ENCODE assay signal across 23 cellular contexts in the genomic region with DNA sequence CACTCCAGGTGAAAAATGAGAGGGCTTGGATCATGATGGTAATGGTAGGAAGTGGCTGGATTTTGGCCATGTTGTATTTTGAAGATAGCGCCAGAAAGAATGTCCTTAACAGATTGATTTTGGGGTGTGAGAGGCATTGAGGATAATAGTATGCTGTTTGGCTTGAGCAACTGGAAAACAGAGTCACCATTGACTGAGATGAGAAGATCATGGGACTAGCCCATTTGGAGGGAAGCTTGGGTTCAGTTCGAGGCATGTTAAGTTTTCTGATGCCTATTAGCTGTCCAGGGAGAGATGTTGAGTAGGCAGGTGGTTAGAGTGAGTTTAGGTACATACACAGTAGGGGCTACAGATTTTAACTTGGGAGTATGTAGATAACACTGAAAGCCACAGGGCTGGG. TPM values are rescaled to one million over a fixed set of nuclear protein-coding genes. Genes with fewer than 3 reads are reported as not detected.
DNase-seq lines count a peak whose midpoint lies in the region; ATAC-seq, FAIRE-seq and TF ChIP-seq lines count a peak whose summit lies in the region.
"Had no signal": no experiment of that assay in that cellular context is flagged by ENCODE, and none has a peak within 500 bp of the region (broad histone marks: within the 10 kb centered on the region; RNA-seq: fewer than 3 reads in every experiment).

No MANE protein-coding gene starts in this region.

- peaks cover 66% of the 10 kb centered on the region for H3K4me1 Mint-ChIP-seq in activated CD4-positive, alpha-beta T cell treated with anti-CD3 and anti-CD28 coated beads for 36 hours
- peaks cover 24 to 34% (median 33%) of the 10 kb centered on the region in 3 donors for H3K4me1 Mint-ChIP-seq in IgD-negative memory B cell
- H3K4me1 Mint-ChIP-seq in neural progenitor cell, result peaks cover 11% of the 10 kb centered on the region

- H3K4me3 Mint-ChIP-seq in activated CD4-positive, alpha-beta T cell treated with anti-CD3 and anti-CD28 coated beads for 36 hours, result no peak overlapping the region
- H3K4me3 Mint-ChIP-seq in IgD-negative memory B cell (no peak overlapping the region), neural progenitor cell (no peak overlapping the region)

- H3K4me3 ChIP-seq in bronchial epithelial cell (ENCODE audit: low read depth, low read length) (no peak overlapping the region), neural progenitor cell (no peak overlapping the region), GM23248 (no peak overlapping the region)
- H3K4me3 ChIP-seq: BLaER1 treated with 17β-estradiol and CSF1 and Interleukin-3, amounts not matched to agents 10 nM and 100 nM; colonic mucosa; left lung; skin epidermis had no signal

- no peak overlapping the region for H2AFZ ChIP-seq in neural progenitor cell (replicated peaks)
- H2AFZ ChIP-seq in GM23248, result no peak overlapping the region

- H3K36me3 Mint-ChIP-seq in activated CD4-positive, alpha-beta T cell treated with anti-CD3 and anti-CD28 coated beads for 36 hours (ENCODE audit: low read depth), result peaks cover 62% of the 10 kb centered on the region
- peaks cover 18% of the 10 kb centered on the region for H3K36me3 Mint-ChIP-seq in IgD-negative memory B cell
- peaks cover 42% of the 10 kb centered on the region for H3K36me3 Mint-ChIP-seq in neural progenitor cell

- H3K9me3 ChIP-seq in neural progenitor cell (ENCODE audit: low read depth) (no peaks in the 10 kb centered on the region), GM23248 (ENCODE audit: low read depth) (no peaks in the 10 kb centered on the region)
- H3K9me3 ChIP-seq: BLaER1 treated with 17β-estradiol and CSF1 and Interleukin-3, amounts not matched to agents 10 nM and 100 nM; colonic mucosa; left lung had no signal

- CTCF ChIA-PET in activated CD4-positive, alpha-beta T cell treated with anti-CD3 and anti-CD28 coated beads for 36 hours (lab: Charles Lee), result interaction anchor here (0.6 to 2.8 kb wide), 3 partner anchors 12 to 129 kb away, joined by 3 to 17 read pairs (median 6); no protein-coding TSS in a partner anchor

- in situ Hi-C loops in GM23248 (cut with MboI), result no loop called here

- no peak for TF ChIP-seq CTCF in bronchial epithelial cell (IDR thresholded peaks at IDR 0.05; ENCODE audit: insufficient read depth, low read length, severe bottlenecking)
- TF ChIP-seq CTCF in neural progenitor cell (IDR thresholded peaks at IDR 0.05), result no peak

- H3K36me3 ChIP-seq in bronchial epithelial cell (ENCODE audit: control insufficient read depth, insufficient read depth, low read length) (peaks cover 41% of the 10 kb centered on the region), neural progenitor cell (no peaks in the 10 kb centered on the region), GM23248 (ENCODE audit: low read depth) (no peaks in the 10 kb centered on the region; the same call in 1 of the 2 replicates)

- peaks cover 62% of the 10 kb centered on the region for H4K20me1 ChIP-seq in neural progenitor cell (ENCODE audit: low read depth)
- H4K20me1 ChIP-seq in GM23248 (ENCODE audit: insufficient read depth), result no peaks in the 10 kb centered on the region; the same call in 1 of the 2 replicates

- H3K9me3 Mint-ChIP-seq in activated CD4-positive, alpha-beta T cell treated with anti-CD3 and anti-CD28 coated beads for 36 hours (ENCODE audit: low read depth), result no peaks in the 10 kb centered on the region
- no peaks in the 10 kb centered on the region for H3K9me3 Mint-ChIP-seq in IgD-negative memory B cell
- no peaks in the 10 kb centered on the region for H3K9me3 Mint-ChIP-seq in neural progenitor cell

- DNase-seq in activated CD4-positive, alpha-beta T cell treated with anti-CD3 and anti-CD28 coated beads for 36 hours, result no peak
- no peak for DNase-seq in activated CD4-positive, alpha-beta T cell treated with anti-CD3 and anti-CD28 coated beads, Interleukin-2, amount 50 U/mL, for 4 hours
- DNase-seq in bronchial epithelial cell (ENCODE audit: low read depth) (no peak), neural progenitor cell (ENCODE audit: low spot score) (no peak), posterior vena cava (ENCODE audit: low spot score) (no peak), GM23248 (no peak)
- DNase-seq: activated CD4-positive, alpha-beta T cell treated with anti-CD3 and anti-CD28 coated beads for 1 hour; colonic mucosa; DMS79 treated with DMSO at 0.1 percent for 48 hours; H7; left lung; NCI-H1092 treated with DMSO at 0.1 percent for 48 hours; NCI-H524 treated with DMSO at 0.1 percent for 48 hours; SHP77 treated with DMSO at 0.1 percent for 48 hours; stimulated activated CD4-positive, alpha-beta T cell treated with anti-CD3 and anti-CD28 coated beads, Interleukin-4, amount 100 ng/mL, for 24 hours; T-helper 9 cell had no signal

- H3K9me2 ChIP-seq in GM23248 (ENCODE audit: insufficient read depth), result no peaks in the 10 kb centered on the region

- FAIRE-seq in bronchial epithelial cell (lab: Jason Lieb, UNC), result peak; percentile 64
- FAIRE-seq: GM18507 had no signal

- intact Hi-C loops in activated CD4-positive, alpha-beta T cell treated with anti-CD3 and anti-CD28 coated beads for 36 hours (cut with DNase I, micrococcal nuclease), result no loop called here
- intact Hi-C loops in posterior vena cava (cut with DNase I), result no loop called here

- no peak for ATAC-seq in activated CD4-positive, alpha-beta T cell treated with anti-CD3 and anti-CD28 coated beads for 36 hours
- no peak for ATAC-seq in GM21825 (IDR thresholded peaks at IDR 0.05; ENCODE audit: unreplicated experiment)
- ATAC-seq: left lung had no signal

- H3K79me2 ChIP-seq in neural progenitor cell (ENCODE audit: low read depth) (peaks cover 44% of the 10 kb centered on the region), GM23248 (ENCODE audit: insufficient read depth) (peaks cover 29% of the 10 kb centered on the region)

- H3K27ac ChIP-seq in neural progenitor cell (no peak overlapping the region), GM23248 (no peak overlapping the region)
- H3K27ac ChIP-seq: BLaER1 treated with 17β-estradiol and CSF1 and Interleukin-3, amounts not matched to agents 10 nM and 100 nM; colonic mucosa; KMS-11 had no signal

- 95 to 100% methylated on average over 2 of the region's 2 CpGs for WGBS in GM23248 (ENCODE audit: low coverage in 1 of 2, low lambda C conversion rate in 2 of 2, missing lambda C conversion rate in 2 of 2), 2 experiments

- no peak overlapping the region for H3K4me2 ChIP-seq in neural progenitor cell
- no peak overlapping the region for H3K4me2 ChIP-seq in GM23248 (ENCODE audit: unreplicated experiment)
- H3K4me2 ChIP-seq: BLaER1 treated with 17β-estradiol and CSF1 and Interleukin-3, amounts not matched to agents 10 nM and 100 nM; KMS-11 had no signal

- H3K9ac ChIP-seq in neural progenitor cell, result no peak overlapping the region
- no peak overlapping the region for H3K9ac ChIP-seq in GM23248
- H3K9ac ChIP-seq: BLaER1 treated with 17β-estradiol and CSF1 and Interleukin-3, amounts not matched to agents 10 nM and 100 nM; KMS-11 had no signal

- H3F3A ChIP-seq in neural progenitor cell (ENCODE audit: low read depth) (no peaks in the 10 kb centered on the region), GM23248 (ENCODE audit: insufficient read depth) (no peaks in the 10 kb centered on the region)

- peak overlapping the region; percentile 98 for H3K27ac Mint-ChIP-seq in activated CD4-positive, alpha-beta T cell treated with anti-CD3 and anti-CD28 coated beads for 36 hours
- H3K27ac Mint-ChIP-seq in IgD-negative memory B cell, result peak overlapping the region in 2 of 3 donors; percentile 4 to 88
- H3K27ac Mint-ChIP-seq in neural progenitor cell, result peak overlapping the region; percentile 5
- H3K27ac Mint-ChIP-seq: progenitor cell of endocrine pancreas had no signal

- POLR2A ChIA-PET in activated CD4-positive, alpha-beta T cell treated with anti-CD3 and anti-CD28 coated beads for 36 hours (lab: Charles Lee), result no interaction called here

- H3K4me1 ChIP-seq in neural progenitor cell (no peaks in the 10 kb centered on the region), GM23248 (ENCODE audit: insufficient read depth) (no peaks in the 10 kb centered on the region)
- H3K4me1 ChIP-seq: colonic mucosa had no signal

- H3K27me3 ChIP-seq in bronchial epithelial cell (ENCODE audit: control insufficient read depth, insufficient read depth, low read length), result no peaks in the 10 kb centered on the region
- H3K27me3 ChIP-seq in neural progenitor cell, result no peaks in the 10 kb centered on the region
- H3K27me3 ChIP-seq in GM23248 (replicated peaks; ENCODE audit: insufficient read depth), result no peaks in the 10 kb centered on the region
- H3K27me3 ChIP-seq: colonic mucosa, left lung had no signal

- H3K27me3 Mint-ChIP-seq in activated CD4-positive, alpha-beta T cell treated with anti-CD3 and anti-CD28 coated beads for 36 hours, result no peaks in the 10 kb centered on the region
- H3K27me3 Mint-ChIP-seq in IgD-negative memory B cell, result no peaks in the 10 kb centered on the region
- H3K27me3 Mint-ChIP-seq in neural progenitor cell (ENCODE audit: insufficient read depth, low read depth), result peaks cover 2% of the 10 kb centered on the region
- H3K27me3 Mint-ChIP-seq: progenitor cell of endocrine pancreas had no signal

RNA-seq across cellular contexts. Expression of a gene that starts 23.3 kb away (rescaled TPM):
- 100 to 1,000 TPM; 185 to 230 TPM for total RNA-seq in activated CD4-positive, alpha-beta T cell treated with anti-CD3 and anti-CD28 coated beads for 36 hours
- polyA plus RNA-seq in IgD-negative memory B cell (12.8 TPM), GM23248 (2016; fragmentation: Nextera tagmentation; extraction: Ambion mirVana) (4.8 and 8.3 TPM in 2 replicates)
- total RNA-seq in bronchial epithelial cell (20.8 and 32.1 TPM in 2 replicates), neural progenitor cell (ENCODE audit: low replicate concordance) (146 and 265 TPM in 2 replicates), posterior vena cava (10 to 100 TPM; 81.0 to 83.0 TPM)
- total RNA-seq in GM23248 (2014; rRNA removed; shearing (Covaris generic)), result 29.8 and 32.6 TPM in 2 replicates

Comparison
In these comparisons a context has a peak if more than half of its experiments do, and no peak if none do; other contexts are left out.
1. H3K27ac Mint-ChIP-seq: peak in every context shown above with its lines; median percentile 98 in activated CD4-positive, alpha-beta T cell treated with anti-CD3 and anti-CD28 coated beads for 36 hours; 46 in IgD-negative memory B cell; 5 in neural progenitor cell.